1 cellular context compared by ENCODE assay signal in the genomic region with DNA sequence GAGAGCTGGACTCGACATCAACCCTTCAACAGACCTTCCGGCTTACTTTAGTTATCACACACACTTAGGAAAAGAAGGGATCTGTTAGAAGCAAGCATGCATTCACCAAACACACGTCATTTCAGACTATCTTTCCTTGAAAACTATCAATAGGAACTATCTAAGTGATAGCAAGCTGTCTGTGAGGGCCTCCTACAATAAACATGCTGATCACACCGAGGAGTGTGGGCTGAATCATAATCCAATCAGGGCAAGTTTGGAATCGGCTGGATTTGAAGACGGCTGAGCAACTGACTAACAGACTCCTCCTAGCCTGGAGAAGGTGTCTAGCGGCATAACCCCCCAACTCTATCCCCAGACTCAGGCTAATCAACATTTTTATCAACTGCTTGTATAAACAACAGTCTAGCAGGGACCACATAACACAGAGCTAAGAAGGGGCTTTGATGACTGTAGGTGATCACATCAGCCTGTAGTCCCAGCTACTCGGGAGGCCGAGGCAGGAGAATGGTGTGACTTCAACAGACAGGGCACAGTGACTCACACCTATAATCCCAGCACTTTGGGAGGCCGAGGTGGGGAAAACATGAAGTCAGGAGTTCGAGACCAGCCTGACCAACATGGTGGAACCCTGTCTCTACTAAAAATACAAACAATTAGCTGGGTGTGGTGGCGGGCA.
TF ChIP-seq lines count a peak whose summit lies in the region.

No MANE protein-coding gene starts in this region.

TF ChIP-seq in WTC11, 78 proteins besides CTCF, POLR2A, EP300 and RAD21 (continued from another document):
- TF ChIP-seq, protein P1, sequence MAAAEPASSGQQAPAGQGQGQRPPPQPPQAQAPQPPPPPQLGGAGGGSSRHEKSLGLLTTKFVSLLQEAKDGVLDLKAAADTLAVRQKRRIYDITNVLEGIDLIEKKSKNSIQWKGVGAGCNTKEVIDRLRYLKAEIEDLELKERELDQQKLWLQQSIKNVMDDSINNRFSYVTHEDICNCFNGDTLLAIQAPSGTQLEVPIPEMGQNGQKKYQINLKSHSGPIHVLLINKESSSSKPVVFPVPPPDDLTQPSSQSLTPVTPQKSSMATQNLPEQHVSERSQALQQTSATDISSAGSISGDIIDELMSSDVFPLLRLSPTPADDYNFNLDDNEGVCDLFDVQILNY (CRISPR knock-in tag; IDR thresholded peaks at IDR 0.05): no peak
- TF ChIP-seq ESRRA (CRISPR knock-in tag; IDR thresholded peaks at IDR 0.05; ENCODE audit: borderline replicate concordance) (no peak), ZNF232 (CRISPR knock-in tag; IDR thresholded peaks at IDR 0.05) (no peak), NR1H2 (CRISPR knock-in tag; IDR thresholded peaks at IDR 0.05) (no peak), ZNF317 (CRISPR knock-in tag; IDR thresholded peaks at IDR 0.05; ENCODE audit: borderline replicate concordance, low read depth) (no peak)
- TF ChIP-seq, protein P2, sequence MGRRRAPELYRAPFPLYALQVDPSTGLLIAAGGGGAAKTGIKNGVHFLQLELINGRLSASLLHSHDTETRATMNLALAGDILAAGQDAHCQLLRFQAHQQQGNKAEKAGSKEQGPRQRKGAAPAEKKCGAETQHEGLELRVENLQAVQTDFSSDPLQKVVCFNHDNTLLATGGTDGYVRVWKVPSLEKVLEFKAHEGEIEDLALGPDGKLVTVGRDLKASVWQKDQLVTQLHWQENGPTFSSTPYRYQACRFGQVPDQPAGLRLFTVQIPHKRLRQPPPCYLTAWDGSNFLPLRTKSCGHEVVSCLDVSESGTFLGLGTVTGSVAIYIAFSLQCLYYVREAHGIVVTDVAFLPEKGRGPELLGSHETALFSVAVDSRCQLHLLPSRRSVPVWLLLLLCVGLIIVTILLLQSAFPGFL (CRISPR knock-in tag; IDR thresholded peaks at IDR 0.05; ENCODE audit: borderline replicate concordance): no peak
- TF ChIP-seq, protein P3, sequence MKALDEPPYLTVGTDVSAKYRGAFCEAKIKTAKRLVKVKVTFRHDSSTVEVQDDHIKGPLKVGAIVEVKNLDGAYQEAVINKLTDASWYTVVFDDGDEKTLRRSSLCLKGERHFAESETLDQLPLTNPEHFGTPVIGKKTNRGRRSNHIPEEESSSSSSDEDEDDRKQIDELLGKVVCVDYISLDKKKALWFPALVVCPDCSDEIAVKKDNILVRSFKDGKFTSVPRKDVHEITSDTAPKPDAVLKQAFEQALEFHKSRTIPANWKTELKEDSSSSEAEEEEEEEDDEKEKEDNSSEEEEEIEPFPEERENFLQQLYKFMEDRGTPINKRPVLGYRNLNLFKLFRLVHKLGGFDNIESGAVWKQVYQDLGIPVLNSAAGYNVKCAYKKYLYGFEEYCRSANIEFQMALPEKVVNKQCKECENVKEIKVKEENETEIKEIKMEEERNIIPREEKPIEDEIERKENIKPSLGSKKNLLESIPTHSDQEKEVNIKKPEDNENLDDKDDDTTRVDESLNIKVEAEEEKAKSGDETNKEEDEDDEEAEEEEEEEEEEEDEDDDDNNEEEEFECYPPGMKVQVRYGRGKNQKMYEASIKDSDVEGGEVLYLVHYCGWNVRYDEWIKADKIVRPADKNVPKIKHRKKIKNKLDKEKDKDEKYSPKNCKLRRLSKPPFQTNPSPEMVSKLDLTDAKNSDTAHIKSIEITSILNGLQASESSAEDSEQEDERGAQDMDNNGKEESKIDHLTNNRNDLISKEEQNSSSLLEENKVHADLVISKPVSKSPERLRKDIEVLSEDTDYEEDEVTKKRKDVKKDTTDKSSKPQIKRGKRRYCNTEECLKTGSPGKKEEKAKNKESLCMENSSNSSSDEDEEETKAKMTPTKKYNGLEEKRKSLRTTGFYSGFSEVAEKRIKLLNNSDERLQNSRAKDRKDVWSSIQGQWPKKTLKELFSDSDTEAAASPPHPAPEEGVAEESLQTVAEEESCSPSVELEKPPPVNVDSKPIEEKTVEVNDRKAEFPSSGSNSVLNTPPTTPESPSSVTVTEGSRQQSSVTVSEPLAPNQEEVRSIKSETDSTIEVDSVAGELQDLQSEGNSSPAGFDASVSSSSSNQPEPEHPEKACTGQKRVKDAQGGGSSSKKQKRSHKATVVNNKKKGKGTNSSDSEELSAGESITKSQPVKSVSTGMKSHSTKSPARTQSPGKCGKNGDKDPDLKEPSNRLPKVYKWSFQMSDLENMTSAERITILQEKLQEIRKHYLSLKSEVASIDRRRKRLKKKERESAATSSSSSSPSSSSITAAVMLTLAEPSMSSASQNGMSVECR (CRISPR knock-in tag; IDR thresholded peaks at IDR 0.05; ENCODE audit: borderline replicate concordance): no peak
- TF ChIP-seq, protein P4, sequence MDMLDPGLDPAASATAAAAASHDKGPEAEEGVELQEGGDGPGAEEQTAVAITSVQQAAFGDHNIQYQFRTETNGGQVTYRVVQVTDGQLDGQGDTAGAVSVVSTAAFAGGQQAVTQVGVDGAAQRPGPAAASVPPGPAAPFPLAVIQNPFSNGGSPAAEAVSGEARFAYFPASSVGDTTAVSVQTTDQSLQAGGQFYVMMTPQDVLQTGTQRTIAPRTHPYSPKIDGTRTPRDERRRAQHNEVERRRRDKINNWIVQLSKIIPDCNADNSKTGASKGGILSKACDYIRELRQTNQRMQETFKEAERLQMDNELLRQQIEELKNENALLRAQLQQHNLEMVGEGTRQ (CRISPR knock-in tag; IDR thresholded peaks at IDR 0.05): no peak
- TF ChIP-seq, protein P5, sequence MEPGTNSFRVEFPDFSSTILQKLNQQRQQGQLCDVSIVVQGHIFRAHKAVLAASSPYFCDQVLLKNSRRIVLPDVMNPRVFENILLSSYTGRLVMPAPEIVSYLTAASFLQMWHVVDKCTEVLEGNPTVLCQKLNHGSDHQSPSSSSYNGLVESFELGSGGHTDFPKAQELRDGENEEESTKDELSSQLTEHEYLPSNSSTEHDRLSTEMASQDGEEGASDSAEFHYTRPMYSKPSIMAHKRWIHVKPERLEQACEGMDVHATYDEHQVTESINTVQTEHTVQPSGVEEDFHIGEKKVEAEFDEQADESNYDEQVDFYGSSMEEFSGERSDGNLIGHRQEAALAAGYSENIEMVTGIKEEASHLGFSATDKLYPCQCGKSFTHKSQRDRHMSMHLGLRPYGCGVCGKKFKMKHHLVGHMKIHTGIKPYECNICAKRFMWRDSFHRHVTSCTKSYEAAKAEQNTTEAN (CRISPR knock-in tag; IDR thresholded peaks at IDR 0.05): no peak
- TF ChIP-seq, protein P6, sequence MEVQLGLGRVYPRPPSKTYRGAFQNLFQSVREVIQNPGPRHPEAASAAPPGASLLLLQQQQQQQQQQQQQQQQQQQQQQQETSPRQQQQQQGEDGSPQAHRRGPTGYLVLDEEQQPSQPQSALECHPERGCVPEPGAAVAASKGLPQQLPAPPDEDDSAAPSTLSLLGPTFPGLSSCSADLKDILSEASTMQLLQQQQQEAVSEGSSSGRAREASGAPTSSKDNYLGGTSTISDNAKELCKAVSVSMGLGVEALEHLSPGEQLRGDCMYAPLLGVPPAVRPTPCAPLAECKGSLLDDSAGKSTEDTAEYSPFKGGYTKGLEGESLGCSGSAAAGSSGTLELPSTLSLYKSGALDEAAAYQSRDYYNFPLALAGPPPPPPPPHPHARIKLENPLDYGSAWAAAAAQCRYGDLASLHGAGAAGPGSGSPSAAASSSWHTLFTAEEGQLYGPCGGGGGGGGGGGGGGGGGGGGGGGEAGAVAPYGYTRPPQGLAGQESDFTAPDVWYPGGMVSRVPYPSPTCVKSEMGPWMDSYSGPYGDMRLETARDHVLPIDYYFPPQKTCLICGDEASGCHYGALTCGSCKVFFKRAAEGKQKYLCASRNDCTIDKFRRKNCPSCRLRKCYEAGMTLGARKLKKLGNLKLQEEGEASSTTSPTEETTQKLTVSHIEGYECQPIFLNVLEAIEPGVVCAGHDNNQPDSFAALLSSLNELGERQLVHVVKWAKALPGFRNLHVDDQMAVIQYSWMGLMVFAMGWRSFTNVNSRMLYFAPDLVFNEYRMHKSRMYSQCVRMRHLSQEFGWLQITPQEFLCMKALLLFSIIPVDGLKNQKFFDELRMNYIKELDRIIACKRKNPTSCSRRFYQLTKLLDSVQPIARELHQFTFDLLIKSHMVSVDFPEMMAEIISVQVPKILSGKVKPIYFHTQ (CRISPR knock-in tag; IDR thresholded peaks at IDR 0.05): no peak
- TF ChIP-seq, protein P7, sequence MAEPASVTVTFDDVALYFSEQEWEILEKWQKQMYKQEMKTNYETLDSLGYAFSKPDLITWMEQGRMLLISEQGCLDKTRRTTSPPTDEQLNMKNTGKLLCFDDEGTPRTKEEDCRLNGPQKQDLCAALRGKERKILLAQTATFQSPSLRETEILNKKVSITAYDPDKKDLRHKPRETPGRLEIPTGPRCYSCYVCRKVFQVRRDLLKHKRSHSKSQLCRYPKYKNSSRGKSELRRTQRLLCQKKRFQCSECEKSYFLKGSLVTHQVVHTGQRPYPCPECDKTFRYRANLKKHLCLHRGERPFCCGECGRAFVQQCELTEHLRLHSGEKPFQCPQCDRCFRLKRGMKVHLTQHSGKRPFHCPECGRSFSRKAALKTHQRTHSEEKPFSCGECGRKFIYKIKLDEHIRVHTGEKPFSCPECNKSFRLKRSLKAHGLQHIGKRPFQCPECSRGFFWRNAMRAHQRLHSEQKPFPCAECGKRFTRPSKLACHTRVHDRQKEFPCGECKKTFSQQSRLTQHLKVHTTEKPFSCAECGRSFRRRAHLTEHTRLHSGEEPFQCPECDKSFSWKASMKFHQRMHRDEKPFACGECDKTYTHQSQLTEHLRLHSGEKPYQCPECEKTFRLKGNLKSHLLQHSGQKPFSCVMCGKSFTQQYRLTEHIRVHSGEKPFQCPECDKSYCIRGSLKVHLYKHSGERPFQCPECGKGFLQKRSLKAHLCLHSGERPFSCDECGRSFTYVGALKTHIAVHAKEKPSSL (CRISPR knock-in tag; conservative IDR thresholded peaks at IDR 0.05): no peak
- TF ChIP-seq, protein P8, sequence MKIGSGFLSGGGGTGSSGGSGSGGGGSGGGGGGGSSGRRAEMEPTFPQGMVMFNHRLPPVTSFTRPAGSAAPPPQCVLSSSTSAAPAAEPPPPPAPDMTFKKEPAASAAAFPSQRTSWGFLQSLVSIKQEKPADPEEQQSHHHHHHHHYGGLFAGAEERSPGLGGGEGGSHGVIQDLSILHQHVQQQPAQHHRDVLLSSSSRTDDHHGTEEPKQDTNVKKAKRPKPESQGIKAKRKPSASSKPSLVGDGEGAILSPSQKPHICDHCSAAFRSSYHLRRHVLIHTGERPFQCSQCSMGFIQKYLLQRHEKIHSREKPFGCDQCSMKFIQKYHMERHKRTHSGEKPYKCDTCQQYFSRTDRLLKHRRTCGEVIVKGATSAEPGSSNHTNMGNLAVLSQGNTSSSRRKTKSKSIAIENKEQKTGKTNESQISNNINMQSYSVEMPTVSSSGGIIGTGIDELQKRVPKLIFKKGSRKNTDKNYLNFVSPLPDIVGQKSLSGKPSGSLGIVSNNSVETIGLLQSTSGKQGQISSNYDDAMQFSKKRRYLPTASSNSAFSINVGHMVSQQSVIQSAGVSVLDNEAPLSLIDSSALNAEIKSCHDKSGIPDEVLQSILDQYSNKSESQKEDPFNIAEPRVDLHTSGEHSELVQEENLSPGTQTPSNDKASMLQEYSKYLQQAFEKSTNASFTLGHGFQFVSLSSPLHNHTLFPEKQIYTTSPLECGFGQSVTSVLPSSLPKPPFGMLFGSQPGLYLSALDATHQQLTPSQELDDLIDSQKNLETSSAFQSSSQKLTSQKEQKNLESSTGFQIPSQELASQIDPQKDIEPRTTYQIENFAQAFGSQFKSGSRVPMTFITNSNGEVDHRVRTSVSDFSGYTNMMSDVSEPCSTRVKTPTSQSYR (CRISPR knock-in tag; IDR thresholded peaks at IDR 0.05): no peak
- TF ChIP-seq, protein P9, sequence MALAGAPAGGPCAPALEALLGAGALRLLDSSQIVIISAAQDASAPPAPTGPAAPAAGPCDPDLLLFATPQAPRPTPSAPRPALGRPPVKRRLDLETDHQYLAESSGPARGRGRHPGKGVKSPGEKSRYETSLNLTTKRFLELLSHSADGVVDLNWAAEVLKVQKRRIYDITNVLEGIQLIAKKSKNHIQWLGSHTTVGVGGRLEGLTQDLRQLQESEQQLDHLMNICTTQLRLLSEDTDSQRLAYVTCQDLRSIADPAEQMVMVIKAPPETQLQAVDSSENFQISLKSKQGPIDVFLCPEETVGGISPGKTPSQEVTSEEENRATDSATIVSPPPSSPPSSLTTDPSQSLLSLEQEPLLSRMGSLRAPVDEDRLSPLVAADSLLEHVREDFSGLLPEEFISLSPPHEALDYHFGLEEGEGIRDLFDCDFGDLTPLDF (CRISPR knock-in tag; IDR thresholded peaks at IDR 0.05): no peak
- TF ChIP-seq, protein P10, sequence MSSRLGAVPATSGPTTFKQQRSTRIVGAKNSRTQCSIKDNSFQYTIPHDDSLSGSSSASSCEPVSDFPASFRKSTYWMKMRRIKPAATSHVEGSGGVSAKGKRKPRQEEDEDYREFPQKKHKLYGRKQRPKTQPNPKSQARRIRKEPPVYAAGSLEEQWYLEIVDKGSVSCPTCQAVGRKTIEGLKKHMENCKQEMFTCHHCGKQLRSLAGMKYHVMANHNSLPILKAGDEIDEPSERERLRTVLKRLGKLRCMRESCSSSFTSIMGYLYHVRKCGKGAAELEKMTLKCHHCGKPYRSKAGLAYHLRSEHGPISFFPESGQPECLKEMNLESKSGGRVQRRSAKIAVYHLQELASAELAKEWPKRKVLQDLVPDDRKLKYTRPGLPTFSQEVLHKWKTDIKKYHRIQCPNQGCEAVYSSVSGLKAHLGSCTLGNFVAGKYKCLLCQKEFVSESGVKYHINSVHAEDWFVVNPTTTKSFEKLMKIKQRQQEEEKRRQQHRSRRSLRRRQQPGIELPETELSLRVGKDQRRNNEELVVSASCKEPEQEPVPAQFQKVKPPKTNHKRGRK (CRISPR knock-in tag; IDR thresholded peaks at IDR 0.05; ENCODE audit: borderline replicate concordance): no peak
TF ChIP-seq in WTC11: peak in this region for 0.
